In the genomic region with DNA sequence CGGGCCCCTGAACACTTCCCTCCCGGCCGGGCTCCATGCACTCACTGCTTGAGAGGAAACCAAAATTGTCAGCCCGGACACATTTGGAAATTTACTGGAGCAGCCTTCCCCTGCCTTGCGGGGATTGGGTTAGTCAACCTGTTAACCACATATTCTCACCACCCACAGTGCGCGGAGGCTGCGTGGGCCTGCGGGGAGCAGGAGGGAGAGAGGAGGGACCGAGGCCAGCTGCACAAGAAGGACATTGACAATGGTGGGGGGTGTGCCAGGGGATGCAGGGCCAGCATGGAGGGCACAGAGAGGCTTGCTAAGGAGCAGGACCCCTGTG, we compare ENCODE assay signal across 31 cellular contexts. TPM values are rescaled to one million over a fixed set of nuclear protein-coding genes. Genes with fewer than 3 reads are reported as not detected.
DNase-seq lines count a peak whose midpoint lies in the region; ATAC-seq, FAIRE-seq and TF ChIP-seq lines count a peak whose summit lies in the region.
"Had no signal": no experiment of that assay in that cellular context is flagged by ENCODE, and none has a peak within 500 bp of the region (broad histone marks: within the 10 kb centered on the region; RNA-seq: fewer than 3 reads in every experiment).

No MANE protein-coding gene starts in this region.

- TF ChIP-seq POLR2A in HepG2 (IDR thresholded peaks at IDR 0.05; ENCODE audit: insufficient read depth in 1 of 2, low read depth in 2 of 2, low read length in 2 of 2) = no peak

- H3K9me3 Mint-ChIP-seq in WTC11 = peaks cover 16% of the 10 kb centered on the region

- no peak for TF ChIP-seq RAD21 in HepG2 (CRISPR knock-in tag; IDR thresholded peaks at IDR 0.05)

- no peaks in the 10 kb centered on the region for H3K79me2 ChIP-seq in HepG2 (ENCODE audit: insufficient read depth, low read length)

- intact Hi-C loops in dorsolateral prefrontal cortex (cut with DNase I) = no loop called here
- intact Hi-C loops in cardiac septum (cut with DNase I) = no loop called here
- intact Hi-C loops in HepG2 (cut with micrococcal nuclease; ENCODE audit: unreplicated experiment) = no loop called here

- TF ChIP-seq EP300 in HepG2 (IDR thresholded peaks at IDR 0.05; ENCODE audit: low read depth in 2 of 2, low read length in 2 of 2) = no peak
- no peak for TF ChIP-seq EP300 in HepG2 (CRISPR knock-in tag; IDR thresholded peaks at IDR 0.05; ENCODE audit: borderline replicate concordance)

- POLR2A ChIA-PET in HEK293 (lab: Yijun Ruan, JAX) = no interaction called here
- POLR2A ChIA-PET in WTC11 (lab: Charles Lee) = no interaction called here
- POLR2A ChIA-PET in HepG2 (lab: Yijun Ruan, JAX) = no interaction called here

- ATAC-seq in WTC11 (no peak), HepG2 (no peak)

- no peak overlapping the region for H3K27ac Mint-ChIP-seq in WTC11
- H3K27ac Mint-ChIP-seq: CD4-positive, alpha-beta memory T cell had no signal

- 41% methylated on average over 10 of the region's 10 CpGs for WGBS in HepG2 (ENCODE audit: low lambda C conversion rate)

- H3K4me3 ChIP-seq in HEK293 (ENCODE audit: low read depth, low read length) (no peak overlapping the region), dorsolateral prefrontal cortex (peak overlapping the region in 2 of 59 donors; percentile 15 to 16), HepG2 (replicated peaks in 1 of 3; ENCODE audit: insufficient read depth in 1 of 3, low read depth in 2 of 3, low read length in 3 of 3) (no peak overlapping the region)

- no peak overlapping the region for H3K4me3 Mint-ChIP-seq in WTC11
- H3K4me3 Mint-ChIP-seq: CD4-positive, alpha-beta memory T cell had no signal

- 0 out of 2 replicates have a peak, but pooled peaks cover 3% of the 10 kb centered on the region for H4K20me1 ChIP-seq in HepG2 (ENCODE audit: insufficient read depth, low read length)

- H3K4me1 Mint-ChIP-seq in WTC11 = no peaks in the 10 kb centered on the region

- no peaks in the 10 kb centered on the region for H3K9me3 ChIP-seq in HEK293 (ENCODE audit: control insufficient read depth, insufficient read depth, low read depth, low read length)
- H3K9me3 ChIP-seq in HepG2 (ENCODE audit: low read length) = no peaks in the 10 kb centered on the region
- H3K9me3 ChIP-seq: SK-N-SH had no signal

- peak; percentile 35 for DNase-seq in Ammon's horn (ENCODE audit: low spot score)
- peak in 6 of 10 donors; percentile 50 to 82 (median 60) for DNase-seq in dorsolateral prefrontal cortex
- peak; percentile 74 for DNase-seq in occipital lobe (lab: John Stamatoyannopoulos, UW)
- DNase-seq in cardiac septum (ENCODE audit: low spot score) = no peak
- DNase-seq in WTC11 (ENCODE audit: low spot score) = no peak
- no peak for DNase-seq in HepG2 (ENCODE audit: low spot score)
- no peak for DNase-seq in medulla oblongata (ENCODE audit: extremely low spot score)
- DNase-seq: 8988T; ACHN; CD4-positive, alpha-beta memory T cell; COR-L47; EL; GF-D8; KBM-7; MV-4-11; NCI-H1105; NCI-H146; NCI-H1930; NCI-H2107; NCI-H446; NCI-H524 treated with DMSO at 0.1 percent for 48 hours; NCI-H774; SK-N-SH had no signal

- H3K9ac ChIP-seq in HepG2 (ENCODE audit: insufficient read depth, low read depth, low read length) = no peak overlapping the region
- H3K9ac ChIP-seq: SK-N-SH had no signal

- H3K36me3 Mint-ChIP-seq in WTC11 = peaks cover 3% of the 10 kb centered on the region
- H3K36me3 Mint-ChIP-seq: CD4-positive, alpha-beta memory T cell had no signal

- no peak for FAIRE-seq in HepG2 (lab: Jason Lieb, UNC)
- FAIRE-seq: GM12891, GM19239, H54, HTR-8/SVneo, RCC 7860 had no signal

- TF ChIP-seq CTCF in HEK293 (tag by site-specific recombination; IDR thresholded peaks at IDR 0.05) (no peak), dorsolateral prefrontal cortex (IDR thresholded peaks at IDR 0.05 in 54 of 56, conservative IDR thresholded peaks at IDR 0.05 in 2 of 56; ENCODE audit: low read depth in 1 of 56, partially characterized antibody in 56 of 56) (no peak), WTC11 (IDR thresholded peaks at IDR 0.05) (no peak), HepG2 (CRISPR knock-in tag; IDR thresholded peaks at IDR 0.05) (no peak)

- H3K36me3 ChIP-seq in HEK293 (ENCODE audit: control insufficient read depth in 2 of 2, insufficient read depth in 1 of 2, low read length in 2 of 2) (no peaks in the 10 kb centered on the region; a peak in 1 of 3 replicates), HepG2 (replicated peaks in 1 of 2; ENCODE audit: control insufficient read depth in 1 of 2, insufficient read depth in 2 of 2, low read length in 2 of 2) (no peaks in the 10 kb centered on the region)

- H2AFZ ChIP-seq in HepG2 (ENCODE audit: low read length) = no peak overlapping the region

- H3K27me3 ChIP-seq in dorsolateral prefrontal cortex = peaks cover 0 to 49% (median 3%) of the 10 kb centered on the region in 45 donors
- peaks cover 8 to 62% of the 10 kb centered on the region in 2 experiments; a peak in 4 of 5 replicates for H3K27me3 ChIP-seq in HepG2 (ENCODE audit: control insufficient read depth in 1 of 2, insufficient read depth in 2 of 2, low read length in 2 of 2)

- CTCF ChIA-PET in HEK293 (lab: Yijun Ruan, JAX) = no interaction called here
- CTCF ChIA-PET in WTC11 (lab: Charles Lee) = no interaction called here
- CTCF ChIA-PET in HepG2 (lab: Yijun Ruan, JAX; ENCODE audit: low intra/inter-chr PET ratio, low total read pairs) = no interaction called here

- H3K4me2 ChIP-seq in HepG2 (ENCODE audit: low read depth, low read length) = no peak overlapping the region
- H3K4me2 ChIP-seq: SK-N-SH had no signal

- no peaks in the 10 kb centered on the region for H3K27me3 Mint-ChIP-seq in WTC11 (ENCODE audit: low read depth)

- no peaks in the 10 kb centered on the region for H3K4me1 ChIP-seq in HEK293 (ENCODE audit: control insufficient read depth, insufficient read depth, low read length)
- H3K4me1 ChIP-seq in HepG2 (ENCODE audit: insufficient read depth, low read length) = no peaks in the 10 kb centered on the region

- in situ Hi-C loops in HepG2 (cut with HindIII; ENCODE audit: extremely low pct_ligation_motif_present, low pct_unique_long_range_greater_than_20kb) = no loop called here

- H3K27ac ChIP-seq in HEK293 (ENCODE audit: extremely low read depth, low read depth, low read length) = no peak overlapping the region
- peak overlapping the region in 53 of 59 donors; percentile 16 to 91 (median 78) for H3K27ac ChIP-seq in dorsolateral prefrontal cortex
- no peak overlapping the region for H3K27ac ChIP-seq in HepG2 (ENCODE audit: extremely low read length, insufficient read depth, low read length)

- BruUV-seq in HepG2 (replicated peaks; lab: Mats Ljungman, UMichigan) = no TSS peak

TF ChIP-seq in HEK293, 187 proteins besides CTCF, POLR2A, EP300 and RAD21:
- peak; percentile 49 for TF ChIP-seq ZIC2 (tag by site-specific recombination; IDR thresholded peaks at IDR 0.05)
- no peak for TF ChIP-seq ZNF610 (tag by site-specific recombination; IDR thresholded peaks at IDR 0.05; ENCODE audit: borderline replicate concordance)

TF ChIP-seq in WTC11, 78 proteins besides CTCF, POLR2A, EP300 and RAD21 (continues in another document):
- TF ChIP-seq NFYB (CRISPR knock-in tag; conservative IDR thresholded peaks at IDR 0.05; ENCODE audit: low read depth) (no peak), JAZF1 (CRISPR knock-in tag; IDR thresholded peaks at IDR 0.05) (no peak), MYBL2 (CRISPR knock-in tag; IDR thresholded peaks at IDR 0.05) (no peak), MXD4 (CRISPR knock-in tag; IDR thresholded peaks at IDR 0.05; ENCODE audit: borderline replicate concordance) (no peak)

RNA-seq across cellular contexts. Expression of gene RBFOX3, which starts 52.3 kb away (rescaled TPM):
- 100 to 1,000 TPM in 113 of 120 experiments, 10 to 100 TPM in 7; 51.1 to 231 (median 154) TPM for total RNA-seq in dorsolateral prefrontal cortex
- total RNA-seq in occipital lobe = 7.8 TPM
- total RNA-seq in cardiac septum = not detected
- total RNA-seq in WTC11 (2021) = 19.9 to 25.8 TPM (median 24.4 TPM) in 3 replicates
- not detected in 2 replicates for total RNA-seq in HepG2 (2016; rRNA removed; fragmentation: Illumina TruSeq; extraction: Trizol)
- total RNA-seq in HepG2 (2016; cell fraction: cytosol; rRNA removed; fragmentation: Illumina TruSeq; extraction: Trizol; ENCODE audit: low read depth) = not detected in 2 replicates
- not detected in 2 replicates for total RNA-seq in HepG2 (2016; cell fraction: insoluble cytoplasmic fraction; rRNA removed; fragmentation: Illumina TruSeq; extraction: Trizol)
- total RNA-seq in HepG2 (2016; cell fraction: membrane; rRNA removed; fragmentation: Illumina TruSeq; extraction: Trizol) = not detected in 2 replicates
- total RNA-seq in HepG2 (2016; cell fraction: nucleus; rRNA removed; fragmentation: Illumina TruSeq; extraction: Trizol) = not detected in 2 replicates
- polyA plus RNA-seq in HepG2 (2011; rRNA removed) = not detected in 2 replicates
- 0.03 TPM in 1 of 2 replicates, not detected in the other for polyA plus RNA-seq in HepG2 (2011; cell fraction: cytosol; rRNA removed)
- polyA plus RNA-seq in HepG2 (2011; cell fraction: nucleus; rRNA removed) = not detected in 2 replicates
- polyA plus RNA-seq in HepG2 (2012) = 0.25 TPM in 1 of 2 replicates, not detected in the other
- polyA plus RNA-seq in HepG2 (2016; cell fraction: cytosol; fragmentation: Illumina TruSeq; extraction: Trizol; ENCODE audit: low read depth) = not detected in 2 replicates
- polyA plus RNA-seq in HepG2 (2016; cell fraction: insoluble cytoplasmic fraction; fragmentation: Illumina TruSeq; extraction: Trizol; ENCODE audit: low read depth) = not detected in 2 replicates
- polyA plus RNA-seq in HepG2 (2016; cell fraction: membrane; fragmentation: Illumina TruSeq; extraction: Trizol; ENCODE audit: low read depth) = not detected in 2 replicates
- polyA plus RNA-seq in HepG2 (2016; cell fraction: nucleus; fragmentation: Illumina TruSeq; extraction: Trizol; ENCODE audit: insufficient read depth, low read depth) = not detected in 2 replicates
- polyA minus RNA-seq in HepG2 (2011; rRNA and poly(A)+ RNA removed; ENCODE audit: low replicate concordance) = 0.05 TPM in 1 of 2 replicates, not detected in the other
- polyA minus RNA-seq in HepG2 (2011; cell fraction: cytosol; rRNA and poly(A)+ RNA removed) = not detected in 2 replicates
- polyA minus RNA-seq in HepG2 (2011; cell fraction: nucleus; rRNA and poly(A)+ RNA removed) = not detected in 2 replicates
- total RNA-seq: CD4-positive, alpha-beta memory T cell; LHCN-M2; MCF 10A had no signal
- polyA plus RNA-seq: SK-N-SH had no signal

Comparison
In these comparisons a context has a peak if more than half of its experiments do, and no peak if none do; other contexts are left out.
1. DNase-seq: peak in Ammon's horn (single experiment), dorsolateral prefrontal cortex (6 of 10) and occipital lobe (single experiment); none in cardiac septum (single experiment), WTC11 (single experiment), HepG2 (single experiment) and medulla oblongata (single experiment).
2. H3K27ac ChIP-seq: peak in dorsolateral prefrontal cortex (53 of 59); none in HEK293 (single experiment) and HepG2 (single experiment).